In the genomic region with DNA sequence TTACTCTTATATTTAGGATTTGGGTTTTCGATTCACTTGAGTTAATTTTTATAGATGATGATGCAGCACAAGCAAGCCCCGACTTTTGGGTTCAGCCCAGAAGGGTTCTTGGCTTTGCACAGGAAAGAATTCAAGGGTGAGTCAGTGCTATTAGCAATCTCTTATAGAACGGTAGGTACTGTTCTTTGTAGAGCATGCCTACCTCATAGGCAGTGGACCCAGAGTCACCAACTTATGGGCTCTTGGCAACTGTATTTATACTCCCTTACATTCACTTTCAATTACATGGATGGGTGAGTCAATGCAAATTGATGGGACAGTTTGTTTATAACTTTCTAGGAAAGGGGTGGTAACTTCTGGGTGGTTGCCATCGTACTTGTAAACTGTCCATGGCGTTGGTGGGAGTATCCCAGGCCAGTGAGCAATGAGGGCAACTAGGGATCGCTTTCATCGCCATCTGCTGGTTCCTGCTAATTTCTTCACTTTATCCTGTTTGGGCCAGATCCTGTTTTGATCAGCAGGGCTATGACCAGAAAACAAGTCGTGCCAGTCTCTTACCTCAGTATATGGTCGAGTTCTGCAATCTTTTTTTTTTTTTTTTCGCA, we compare ENCODE assay signal across 10 cellular contexts.
A peak's percentile ranks its signal among the peaks of the same experiment; 100 is the strongest.
DNase-seq lines count a peak whose midpoint lies in the region; ATAC-seq, FAIRE-seq and TF ChIP-seq lines count a peak whose summit lies in the region.
"Had no signal": no experiment of that assay in that cellular context is flagged by ENCODE, and none has a peak within 500 bp of the region (broad histone marks: within the 10 kb centered on the region; RNA-seq: fewer than 3 reads in every experiment).

No MANE protein-coding gene starts in this region.

- H3K9me2 ChIP-seq in DOHH2 (replicated peaks; ENCODE audit: control insufficient read depth, low read length) = no peaks in the 10 kb centered on the region

- no peak overlapping the region for H3K4me2 ChIP-seq in DOHH2 (ENCODE audit: low read length)

- ATAC-seq in HG02798 (IDR thresholded peaks at IDR 0.05; ENCODE audit: poor library complexity, unreplicated experiment) (peak; percentile 59), GM21528 (IDR thresholded peaks at IDR 0.05; ENCODE audit: low FRiP score, unreplicated experiment) (no peak)

- H3K36me3 ChIP-seq in DOHH2 (ENCODE audit: control insufficient read depth, low read length) = no peaks in the 10 kb centered on the region
- H3K36me3 ChIP-seq: spleen had no signal

- 0 out of 2 replicates have a peak, but pooled peaks cover 3% of the 10 kb centered on the region for H3K4me1 ChIP-seq in DOHH2 (ENCODE audit: control insufficient read depth, low read length)
- H3K4me1 ChIP-seq: spleen had no signal

- peak; percentile 20 for DNase-seq in SK-N-DZ (ENCODE audit: low spot score)
- DNase-seq in kidney tubule cell (ENCODE audit: low spot score) = peak; percentile 34
- DNase-seq in effector CD4-positive, alpha-beta T cell = no peak
- no peak for DNase-seq in NCI-H2029 (lab: John Stamatoyannopoulos, UW)
- DNase-seq in frontal cortex (ENCODE audit: low spot score in 2 of 2) = no peak
- DNase-seq: spleen had no signal

- no peak for FAIRE-seq in frontal cortex (lab: Jason Lieb, UNC)
- FAIRE-seq: GM19239 had no signal

- H3K27ac ChIP-seq in DOHH2 (ENCODE audit: low read depth, low read length) = no peak overlapping the region
- H3K27ac ChIP-seq: spleen had no signal

- H3K4me3 ChIP-seq in DOHH2 (ENCODE audit: low read length) = no peak overlapping the region
- H3K4me3 ChIP-seq: spleen had no signal

- no peaks in the 10 kb centered on the region for H3K9me3 ChIP-seq in DOHH2 (ENCODE audit: control insufficient read depth, insufficient read depth, low read length)

- H3F3A ChIP-seq in DOHH2 (ENCODE audit: control insufficient read depth, insufficient read depth) = no peaks in the 10 kb centered on the region

- TF ChIP-seq CTCF in DOHH2 (IDR thresholded peaks at IDR 0.05; ENCODE audit: low read depth, low read length, poor library complexity, severe bottlenecking) = peak; percentile 56

- H4K20me1 ChIP-seq in DOHH2 (ENCODE audit: control insufficient read depth, insufficient read depth, low read depth, low read length) = no peaks in the 10 kb centered on the region

- H3K79me2 ChIP-seq in DOHH2 (ENCODE audit: control insufficient read depth, low read length) = no peaks in the 10 kb centered on the region

- no peaks in the 10 kb centered on the region for H3K27me3 ChIP-seq in DOHH2 (ENCODE audit: control insufficient read depth, low read length)
- H3K27me3 ChIP-seq: spleen had no signal

Comparison
In these comparisons a context has a peak if more than half of its experiments do, and no peak if none do; other contexts are left out.
1. DNase-seq: peak in SK-N-DZ (single experiment) and kidney tubule cell (single experiment); none in effector CD4-positive, alpha-beta T cell (single experiment), NCI-H2029 (single experiment) and frontal cortex (0 of 2).